8 cellular contexts compared by ENCODE assay signal in genomic region chr2:24382363-24383021, GRCh38. TPM values are rescaled to one million over a fixed set of nuclear protein-coding genes. Genes with fewer than 3 reads are reported as not detected.
A peak's percentile ranks its signal among the peaks of the same experiment; 100 is the strongest.
DNase-seq lines count a peak whose midpoint lies in the region; ATAC-seq and TF ChIP-seq lines count a peak whose summit lies in the region.

No MANE protein-coding gene starts in this region.

- peak; percentile 91 for ATAC-seq in RWPE2 (ENCODE audit: low read depth)
- ATAC-seq in GM18873 (IDR thresholded peaks at IDR 0.05; ENCODE audit: low FRiP score, unreplicated experiment): no peak

- H4K91ac ChIP-seq in trophoblast cell (ENCODE audit: low read depth, low read length): no peak overlapping the region

- H2BK120ac ChIP-seq in trophoblast cell (ENCODE audit: insufficient read depth, low read length, poor library complexity): no peak overlapping the region

- H3K27me3 ChIP-seq in RWPE2 (ENCODE audit: insufficient read depth, poor library complexity, severe bottlenecking): no peaks in the 10 kb centered on the region
- H3K27me3 ChIP-seq in trophoblast cell (ENCODE audit: insufficient read depth, low read length): no peaks in the 10 kb centered on the region

- H3K9me3 ChIP-seq in RWPE2 (ENCODE audit: severe bottlenecking): no peaks in the 10 kb centered on the region
- H3K9me3 ChIP-seq in trophoblast cell (ENCODE audit: insufficient read depth, low read depth, low read length): no peaks in the 10 kb centered on the region

- H3K9ac ChIP-seq in trophoblast cell (ENCODE audit: low read length): no peak overlapping the region

- H3K27ac ChIP-seq in RWPE2 (ENCODE audit: poor library complexity, severe bottlenecking) (no peak overlapping the region), trophoblast cell (ENCODE audit: low read depth, low read length) (no peak overlapping the region)

- no peak overlapping the region for H3K23ac ChIP-seq in trophoblast cell (ENCODE audit: low read length)

- no peaks in the 10 kb centered on the region for H3K36me3 ChIP-seq in RWPE2 (ENCODE audit: low read depth)
- no peaks in the 10 kb centered on the region for H3K36me3 ChIP-seq in trophoblast cell (ENCODE audit: control insufficient read depth in 1 of 2, insufficient read depth in 2 of 2, low read length in 2 of 2)

- peak; percentile 84 for TF ChIP-seq CTCF in RWPE2 (IDR thresholded peaks at IDR 0.05; ENCODE audit: poor library complexity, severe bottlenecking)

- no peak overlapping the region for H3K14ac ChIP-seq in trophoblast cell (ENCODE audit: low read length)

- H3K79me1 ChIP-seq in trophoblast cell (ENCODE audit: low read length): no peaks in the 10 kb centered on the region

- H3K4me3 ChIP-seq in RWPE2 (ENCODE audit: severe bottlenecking) (no peak overlapping the region), trophoblast cell (ENCODE audit: low read depth, low read length) (no peak overlapping the region)

- no CpG with 5 or more reads among the region's 10 CpGs for WGBS in trophoblast cell (ENCODE audit: extremely low coverage, insufficient coverage, insufficient read length)

- H3K79me2 ChIP-seq in trophoblast cell (ENCODE audit: control insufficient read depth, insufficient read depth, low read length, poor library complexity): no peaks in the 10 kb centered on the region

- H4K12ac ChIP-seq in trophoblast cell (ENCODE audit: low read depth, low read length): no peak overlapping the region

- H2BK5ac ChIP-seq in trophoblast cell (ENCODE audit: low read depth, low read length, poor library complexity): no peak overlapping the region

- no peaks in the 10 kb centered on the region for H3K4me1 ChIP-seq in RWPE2 (ENCODE audit: insufficient read depth, poor library complexity, severe bottlenecking)
- H3K4me1 ChIP-seq in trophoblast cell (ENCODE audit: control insufficient read depth in 1 of 2, insufficient read depth in 2 of 2, low read length in 2 of 2): no peaks in the 10 kb centered on the region

- no peak overlapping the region for H2AFZ ChIP-seq in trophoblast cell (ENCODE audit: insufficient read depth, low read length, poor library complexity)

- DNase-seq in NCI-H2081 (lab: John Stamatoyannopoulos, UW): peak; percentile 79 to 81
- no peak for DNase-seq in NCI-H2081 treated with DMSO at 0.1 percent for 48 hours (lab: John Stamatoyannopoulos, UW)
- DNase-seq in LoVo (ENCODE audit: low spot score): peak; percentile 69
- DNase-seq in RWPE2 (ENCODE audit: low spot score): no peak
- DNase-seq in activated gamma-delta T cell treated with anti-CD3 and anti-CD28 coated beads, Interleukin-2, amount 50 U/mL, for 16 hours (ENCODE audit: low read depth): peak; percentile 29
- peak; percentile 70 for DNase-seq in globus pallidus (ENCODE audit: low spot score)
- DNase-seq in trophoblast cell: peak; percentile 41 to 84

- H4K8ac ChIP-seq in trophoblast cell (ENCODE audit: low read depth, low read length): no peak overlapping the region

- H3K18ac ChIP-seq in trophoblast cell (ENCODE audit: low read length): no peak overlapping the region

- no peak overlapping the region for H3K4ac ChIP-seq in trophoblast cell (ENCODE audit: low read depth, low read length)

- H2AK5ac ChIP-seq in trophoblast cell (ENCODE audit: low read length): no peak overlapping the region

- H3K4me2 ChIP-seq in trophoblast cell (ENCODE audit: low read length): no peak overlapping the region

- no peak overlapping the region for H2BK12ac ChIP-seq in trophoblast cell (ENCODE audit: low read length)

RNA-seq across cellular contexts. Expression of gene ITSN2, which starts 22.2 kb away (rescaled TPM):
- 15.1 and 15.6 TPM in 2 replicates for polyA plus RNA-seq in trophoblast cell (2013)

Comparison
In these comparisons a context has a peak if more than half of its experiments do, and no peak if none do; other contexts are left out.
1. DNase-seq: peak in NCI-H2081 (2 of 2), LoVo (single experiment), activated gamma-delta T cell treated with anti-CD3 and anti-CD28 coated beads, Interleukin-2, amount 50 U/mL, for 16 hours (single experiment), globus pallidus (single experiment) and trophoblast cell (2 of 2); none in NCI-H2081 treated with DMSO at 0.1 percent for 48 hours (single experiment) and RWPE2 (single experiment).